ENCODE assay signal across 9 cellular contexts in genomic region chr17:82035956-82036633, GRCh38. TPM values are rescaled to one million over a fixed set of nuclear protein-coding genes. Genes with fewer than 3 reads are reported as not detected.
DNase-seq lines count a peak whose midpoint lies in the region; ATAC-seq and TF ChIP-seq lines count a peak whose summit lies in the region.
"Had no signal": no experiment of that assay in that cellular context is flagged by ENCODE, and none has a peak within 500 bp of the region (broad histone marks: within the 10 kb centered on the region; RNA-seq: fewer than 3 reads in every experiment).

No MANE protein-coding gene starts in this region.

- intact Hi-C loops in esophagus squamous epithelium (cut with DNase I) = no loop called here

- H3K4me1 ChIP-seq in esophagus squamous epithelium (peaks cover 22 to 58% (median 24%) of the 10 kb centered on the region in 3 donors), rectal smooth muscle tissue (ENCODE audit: control insufficient read depth, insufficient read depth, low read length) (peaks cover 7% of the 10 kb centered on the region)

- TF ChIP-seq CTCF in GM12875 (IDR thresholded peaks at IDR 0.05; ENCODE audit: borderline replicate concordance, insufficient read depth, low read depth, low read length) (no peak), esophagus squamous epithelium (IDR thresholded peaks at IDR 0.05) (no peak)

- peaks cover 0 to 7% (median 0%) of the 10 kb centered on the region in 4 donors for H3K27me3 ChIP-seq in esophagus squamous epithelium
- H3K27me3 ChIP-seq in rectal smooth muscle tissue (ENCODE audit: control insufficient read depth, insufficient read depth, low read length) = peaks cover 6% of the 10 kb centered on the region

- H3K9ac ChIP-seq in rectal smooth muscle tissue (ENCODE audit: low read length) = no peak overlapping the region

- ATAC-seq in HG03196 (IDR thresholded peaks at IDR 0.05; ENCODE audit: unreplicated experiment) = no peak
- no peak for ATAC-seq in GM19463 (IDR thresholded peaks at IDR 0.05; ENCODE audit: unreplicated experiment)

- peak overlapping the region in 3 of 4 donors; percentile 94 to 98 (median 98) for H3K27ac ChIP-seq in esophagus squamous epithelium
- no peak overlapping the region for H3K27ac ChIP-seq in rectal smooth muscle tissue (ENCODE audit: low read depth, low read length)

- peaks cover 0 to 20% (median 0%) of the 10 kb centered on the region in 3 donors for H3K36me3 ChIP-seq in esophagus squamous epithelium
- H3K36me3 ChIP-seq in rectal smooth muscle tissue (ENCODE audit: control insufficient read depth, insufficient read depth, low read length) = no peaks in the 10 kb centered on the region

- DNase-seq in esophagus squamous epithelium (lab: John Stamatoyannopoulos, UW) (no peak), HuH-7 (ENCODE audit: low spot score) (no peak)
- DNase-seq in activated CD4-positive, alpha-beta T cell treated with anti-CD3 and anti-CD28 coated beads for 48 hours = no peak
- DNase-seq: Kasumi-1 had no signal

- TF ChIP-seq POLR2A in Raji (IDR thresholded peaks at IDR 0.05; ENCODE audit: insufficient read depth, low read depth, low read length) (0 out of 2 replicates have a peak, but pooled peaks have one; percentile 15), esophagus squamous epithelium (IDR thresholded peaks at IDR 0.05) (no peak)

- WGBS in esophagus squamous epithelium, 2 donors = 76 to 90% methylated on average over 6 to 8 of the region's 20 CpGs

- no peaks in the 10 kb centered on the region for H3K9me3 ChIP-seq in esophagus squamous epithelium

- peak overlapping the region; percentile 72 for H3K4me3 ChIP-seq in GM12875 (ENCODE audit: low read depth, low read length)
- peak overlapping the region; percentile 53 to 82 (median 64) for H3K4me3 ChIP-seq in esophagus squamous epithelium
- H3K4me3 ChIP-seq in rectal smooth muscle tissue (ENCODE audit: low read length) = peak overlapping the region; percentile 79

RNA-seq across cellular contexts. Expression of gene DCXR, which starts 1.4 kb away (rescaled TPM):
- total RNA-seq in esophagus squamous epithelium = 100 to 1,000 TPM in 3 of 4 donors, 10 to 100 TPM in 1; 89.1 to 162 (median 135) TPM

RNA-seq across cellular contexts. Expression of gene RAC3, which starts 4.6 kb away (rescaled TPM):
- total RNA-seq in esophagus squamous epithelium = 10 to 100 TPM in 1 of 4 donors, 1 to 10 TPM in 3; 4.9 to 10.4 (median 7.0) TPM

RNA-seq across cellular contexts. Expression of gene LRRC45, which starts 13.0 kb away (rescaled TPM):
- total RNA-seq in esophagus squamous epithelium = 10 to 100 TPM in 3 of 4 donors, 1 to 10 TPM in 1; 9.7 to 21.2 (median 18.3) TPM

RNA-seq across cellular contexts. Expression of gene CENPX, which starts 13.4 kb away (rescaled TPM):
- 100 to 1,000 TPM in 2 of 4 donors, 10 to 100 TPM in 2; 52.1 to 144 (median 106) TPM for total RNA-seq in esophagus squamous epithelium

RNA-seq across cellular contexts. Expression of gene RFNG, which starts 15.5 kb away (rescaled TPM):
- total RNA-seq in esophagus squamous epithelium = 10 to 100 TPM; 24.9 to 38.1 (median 31.2) TPM
